ENCODE assay signal across 10 cellular contexts in genomic region chr17:36182176-36183000, GRCh38. TPM values are rescaled to one million over a fixed set of nuclear protein-coding genes. Genes with fewer than 3 reads are reported as not detected.
DNase-seq lines count a peak whose midpoint lies in the region; ATAC-seq and TF ChIP-seq lines count a peak whose summit lies in the region.
"Had no signal": no experiment of that assay in that cellular context is flagged by ENCODE, and none has a peak within 500 bp of the region (broad histone marks: within the 10 kb centered on the region; RNA-seq: fewer than 3 reads in every experiment).

No MANE protein-coding gene starts in this region.

- H3K9me2 ChIP-seq in OCI-LY7 (ENCODE audit: insufficient read depth, low read length), result no peaks in the 10 kb centered on the region

- H3K9me3 ChIP-seq in lung (ENCODE audit: control insufficient read depth in 2 of 2, insufficient read depth in 1 of 2, low read length in 1 of 2) (no peaks in the 10 kb centered on the region), thymus (ENCODE audit: control insufficient read depth) (no peaks in the 10 kb centered on the region), OCI-LY7 (ENCODE audit: low read length) (no peaks in the 10 kb centered on the region)

- DNase-seq in DMS53 (lab: John Stamatoyannopoulos, UW) (peak; percentile 59), DMS53 treated with DMSO at 0.1 percent for 48 hours (lab: John Stamatoyannopoulos, UW; ENCODE audit: unreplicated experiment) (no peak), choroid plexus epithelial cell (ENCODE audit: low read depth) (peak; percentile 28), lung (ENCODE audit: low spot score) (no peak), OCI-LY7 (ENCODE audit: low spot score) (no peak)
- no peak for DNase-seq in stimulated activated naive CD4-positive, alpha-beta T cell (lab: John Stamatoyannopoulos, UW)
- DNase-seq: T1000 had no signal

- no peaks in the 10 kb centered on the region for H3K79me2 ChIP-seq in OCI-LY7 (ENCODE audit: insufficient read depth, low read depth, low read length)

- H3K27me3 ChIP-seq in lung (ENCODE audit: control insufficient read depth, insufficient read depth) (no peaks in the 10 kb centered on the region), thymus (ENCODE audit: control insufficient read depth, insufficient read depth) (peaks cover 24% of the 10 kb centered on the region)

- no peaks in the 10 kb centered on the region for H4K20me1 ChIP-seq in OCI-LY7 (ENCODE audit: insufficient read depth, low read length)

- peak; percentile 24 for TF ChIP-seq CTCF in choroid plexus epithelial cell (conservative IDR thresholded peaks at IDR 0.05; ENCODE audit: low read depth, low read length)
- no peak for TF ChIP-seq CTCF in lung (IDR thresholded peaks at IDR 0.05; ENCODE audit: control extremely low read depth, extremely low read depth)
- no peak for TF ChIP-seq CTCF in OCI-LY7 (conservative IDR thresholded peaks at IDR 0.05; ENCODE audit: low read length)

- POLR2A ChIA-PET in OCI-LY7 (lab: Charles Lee), result no interaction called here

- ATAC-seq in lung (ENCODE audit: insufficient read depth, low FRiP score), result peak; percentile 54
- no peak for ATAC-seq in GM18861 (IDR thresholded peaks at IDR 0.05; ENCODE audit: unreplicated experiment)

- BruUV-seq in OCI-LY7 (replicated peaks; lab: Mats Ljungman, UMichigan), result no TSS peak

- H3K4me3 ChIP-seq in choroid plexus epithelial cell (ENCODE audit: low read depth, low read length) (peak overlapping the region; percentile 65), lung (peak overlapping the region; percentile 1), thymus (ENCODE audit: low read length) (peak overlapping the region; percentile 31), OCI-LY7 (ENCODE audit: low read depth, low read length, poor library complexity, severe bottlenecking) (no peak overlapping the region)

- no peak overlapping the region for H2AFZ ChIP-seq in OCI-LY7 (ENCODE audit: low read length)

- H3K36me3 ChIP-seq in lung (ENCODE audit: control insufficient read depth in 2 of 2, insufficient read depth in 2 of 2, low read length in 2 of 2) (no peaks in the 10 kb centered on the region), thymus (ENCODE audit: control insufficient read depth, insufficient read depth) (no peaks in the 10 kb centered on the region), OCI-LY7 (ENCODE audit: insufficient read depth, low read length) (no peaks in the 10 kb centered on the region)

- CTCF ChIA-PET in OCI-LY7 (lab: Charles Lee; ENCODE audit: unreplicated experiment), result no interaction called here

- intact Hi-C loops in OCI-LY7 (cut with micrococcal nuclease; ENCODE audit: unreplicated experiment), result no loop called here

- H3K27ac ChIP-seq in lung (ENCODE audit: low read depth in 1 of 2, low read length in 1 of 2) (no peak overlapping the region), thymus (ENCODE audit: low read depth) (no peak overlapping the region), OCI-LY7 (ENCODE audit: low read depth, low read length, poor library complexity, severe bottlenecking) (no peak overlapping the region)
- H3K27ac ChIP-seq: 22Rv1 had no signal

- no peak overlapping the region for H3K4me2 ChIP-seq in OCI-LY7 (ENCODE audit: low read length)

- H3K4me1 ChIP-seq in lung (ENCODE audit: control insufficient read depth in 2 of 2, insufficient read depth in 2 of 2, low read length in 2 of 2) (peaks cover 0 to 3% of the 10 kb centered on the region in 2 donors), thymus (ENCODE audit: control insufficient read depth, insufficient read depth, low read length) (no peaks in the 10 kb centered on the region), OCI-LY7 (ENCODE audit: insufficient read depth, low read length, poor library complexity, severe bottlenecking) (no peaks in the 10 kb centered on the region)

- 31 to 42% methylated on average over 48 of the region's 48 CpGs for WGBS in lung, 2 donors
- 54% methylated on average over 48 of the region's 48 CpGs for WGBS in thymus

RNA-seq across cellular contexts. Expression of gene TBC1D3B, which starts 6.0 kb away (rescaled TPM):
- 1 to 10 TPM; 2.2 to 7.5 TPM for total RNA-seq in lung
- polyA plus RNA-seq in lung, result 1 to 10 TPM; 1.6 to 3.8 TPM
- polyA plus RNA-seq in thymus, result 3.9 TPM
- total RNA-seq in OCI-LY7 (2014; rRNA removed; shearing (Covaris generic)), result 1.5 and 3.0 TPM in 2 replicates
- 12.8 and 13.8 TPM in 2 replicates for total RNA-seq in OCI-LY7 (2022)

RNA-seq across cellular contexts. Expression of gene CCL3L1, which starts 14.2 kb away (rescaled TPM):
- 10 to 100 TPM in 1 of 2 donors, 1 to 10 TPM in 1; 3.5 to 24.7 TPM for total RNA-seq in lung
- polyA plus RNA-seq in lung, result 10 to 100 TPM in 1 of 2 donors, under 1 TPM in 1; 0.98 to 62.1 TPM
- polyA plus RNA-seq in thymus, result 1.9 TPM
- 0.10 TPM in 1 of 2 replicates, not detected in the other for total RNA-seq in OCI-LY7 (2014; rRNA removed; shearing (Covaris generic))
- total RNA-seq in OCI-LY7 (2022), result 0.44 TPM in 1 of 2 replicates, not detected in the other

RNA-seq across cellular contexts. Expression of gene CCL4L2, which starts 28.5 kb away (rescaled TPM):
- total RNA-seq in lung (10 to 100 TPM; 10.7 to 52.2 TPM), OCI-LY7 (2022) (not detected in 2 replicates)
- polyA plus RNA-seq in lung (100 to 1,000 TPM in 1 of 2 donors, 1 to 10 TPM in 1; 4.5 to 125 TPM), thymus (2.4 TPM)
- total RNA-seq in OCI-LY7 (2014; rRNA removed; shearing (Covaris generic)), result 0.50 TPM in 1 of 2 replicates, not detected in the other

Comparison
In these comparisons a context has a peak if more than half of its experiments do, and no peak if none do; other contexts are left out.
1. DNase-seq: peak in DMS53 (single experiment) and choroid plexus epithelial cell (single experiment); none in DMS53 treated with DMSO at 0.1 percent for 48 hours (single experiment), lung (single experiment), stimulated activated naive CD4-positive, alpha-beta T cell (0 of 6) and OCI-LY7 (single experiment).